In the genomic region with DNA sequence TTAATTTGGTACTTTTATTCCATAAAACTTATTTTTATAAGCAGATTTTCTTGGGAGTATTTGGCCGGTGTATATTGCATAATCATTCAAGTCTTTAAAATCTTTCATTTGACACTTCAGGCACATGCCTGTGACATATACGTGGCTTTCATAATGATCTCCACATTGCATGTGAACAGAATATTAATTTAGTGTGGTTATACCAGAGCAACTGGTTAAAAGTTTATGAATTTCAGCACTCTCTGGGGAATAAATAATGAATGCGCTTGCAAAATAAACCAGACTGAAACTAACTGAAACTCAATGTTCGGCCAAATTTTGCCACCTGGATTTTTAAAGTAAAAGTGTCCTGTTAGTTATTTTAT, we compare ENCODE assay signal across 18 cellular contexts.
DNase-seq lines count a peak whose midpoint lies in the region; ATAC-seq and TF ChIP-seq lines count a peak whose summit lies in the region.
"Had no signal": no experiment of that assay in that cellular context is flagged by ENCODE, and none has a peak within 500 bp of the region (broad histone marks: within the 10 kb centered on the region; RNA-seq: fewer than 3 reads in every experiment).

No MANE protein-coding gene starts in this region.

- intact Hi-C loops in Right ventricle myocardium superior (cut with DNase I), result no loop called here

- H3K36me3 ChIP-seq in right atrium auricular region, result no peaks in the 10 kb centered on the region
- H3K36me3 ChIP-seq: HAP-1, SJCRH30 had no signal

- no peak overlapping the region for H3K27ac ChIP-seq in right atrium auricular region
- H3K27ac ChIP-seq: 22Rv1, SJCRH30 had no signal

- no peak overlapping the region for H3K27ac Mint-ChIP-seq in immature natural killer cell
- H3K27ac Mint-ChIP-seq: IgD-negative memory B cell had no signal

- DNase-seq in Right ventricle myocardium superior (no peak), right atrium auricular region (ENCODE audit: low spot score) (no peak), RPMI8226 (peak; percentile 25), fibroblast of gingiva (ENCODE audit: low read depth) (peak; percentile 91), immature natural killer cell (no peak), left lobe of liver (ENCODE audit: low spot score) (no peak), islet precursor cell (no peak)
- no peak for DNase-seq in activated effector memory CD4-positive, alpha-beta T cell treated with anti-CD3 and anti-CD28 coated beads, Interleukin-2, amount 50 U/mL, for 16 hours
- DNase-seq: C1 segment of cervical spinal cord; CD8-positive, alpha-beta memory T cell; NCI-H1092 treated with DMSO at 0.1 percent for 48 hours; NCI-H2081 treated with DMSO at 0.1 percent for 48 hours; NCI-H510A treated with DMSO at 0.1 percent for 48 hours; NCI-H774; SJCRH30 had no signal

- TF ChIP-seq CTCF in right atrium auricular region (IDR thresholded peaks at IDR 0.05), result no peak

- H3K4me1 ChIP-seq in right atrium auricular region, result peaks cover 0 to 8% of the 10 kb centered on the region in 2 donors

- peaks cover 0 to 3% (median 0%) of the 10 kb centered on the region in 3 donors for H3K36me3 Mint-ChIP-seq in immature natural killer cell
- H3K36me3 Mint-ChIP-seq: CD8-positive, alpha-beta memory T cell; IgD-negative memory B cell had no signal

- peaks cover 0 to 3% of the 10 kb centered on the region in 2 donors for H3K4me1 Mint-ChIP-seq in immature natural killer cell
- H3K4me1 Mint-ChIP-seq: CD8-positive, alpha-beta memory T cell had no signal

- peak; percentile 10 for ATAC-seq in Right ventricle myocardium superior (ENCODE audit: poor library complexity)
- no peak for ATAC-seq in left lobe of liver

- no peak overlapping the region for H3K4me3 ChIP-seq in right atrium auricular region
- H3K4me3 ChIP-seq: HAP-1, SJCRH30 had no signal

- H3K9me3 Mint-ChIP-seq in immature natural killer cell, result peaks cover 0 to 2% (median 0%) of the 10 kb centered on the region in 6 donors

- no peaks in the 10 kb centered on the region for H3K27me3 ChIP-seq in right atrium auricular region
- H3K27me3 ChIP-seq: SJCRH30 had no signal

- no peaks in the 10 kb centered on the region for H3K9me3 ChIP-seq in right atrium auricular region
- H3K9me3 ChIP-seq: HAP-1, SJCRH30 had no signal

- H3K4me3 Mint-ChIP-seq in immature natural killer cell, result no peak overlapping the region
- H3K4me3 Mint-ChIP-seq: IgD-negative memory B cell had no signal

- peaks cover 0 to 6% (median 2%) of the 10 kb centered on the region in 3 donors for H3K27me3 Mint-ChIP-seq in immature natural killer cell (ENCODE audit: low read depth in 3 of 3)

Comparison
In these comparisons a context has a peak if more than half of its experiments do, and no peak if none do; other contexts are left out.
1. DNase-seq: peak in RPMI8226 (single experiment) and fibroblast of gingiva (single experiment); none in Right ventricle myocardium superior (single experiment), right atrium auricular region (single experiment), immature natural killer cell (0 of 3), left lobe of liver (single experiment), islet precursor cell (single experiment) and activated effector memory CD4-positive, alpha-beta T cell treated with anti-CD3 and anti-CD28 coated beads, Interleukin-2, amount 50 U/mL, for 16 hours (single experiment).